8 cellular contexts compared by ENCODE assay signal in genomic region chr10:14543048-14543903, GRCh38.
DNase-seq lines count a peak whose midpoint lies in the region; ATAC-seq and TF ChIP-seq lines count a peak whose summit lies in the region.

No MANE protein-coding gene starts in this region.

- peak overlapping the region in 1 of 5 experiments; percentile 0 for H3K27ac Mint-ChIP-seq in brain

- POLR2A ChIA-PET in GM10248 (lab: Yijun Ruan, JAX): no interaction called here

- H3K27me3 Mint-ChIP-seq in brain: no peaks in the 10 kb centered on the region

- peaks cover 11% of the 10 kb centered on the region for H3K36me3 Mint-ChIP-seq in brain

- no peak for ATAC-seq in HG03196 (IDR thresholded peaks at IDR 0.05; ENCODE audit: unreplicated experiment)

- peaks cover 37% of the 10 kb centered on the region for H3K36me3 ChIP-seq in MG63

- H3K4me3 ChIP-seq in MG63: no peak overlapping the region

- H3K4me3 Mint-ChIP-seq in brain: no peak overlapping the region

- CTCF ChIA-PET in GM10248 (lab: Yijun Ruan, JAX): interaction anchor here (0.7 to 2.4 kb wide), 8 partner anchors 9 to 428 kb away, joined by 3 to 10 read pairs (median 6); no protein-coding TSS in a partner anchor

- peak; percentile 15 for TF ChIP-seq CTCF in GM10248 (IDR thresholded peaks at IDR 0.05; ENCODE audit: control extremely low read depth, extremely low read depth, low read depth, missing control alignments)
- TF ChIP-seq CTCF in brain (conservative IDR thresholded peaks at IDR 0.05): peak; percentile 41 to 44

- no peaks in the 10 kb centered on the region for H3K27me3 ChIP-seq in MG63

- H3K9me3 ChIP-seq in MG63: no peaks in the 10 kb centered on the region

- no peak for DNase-seq in GM10248 (ENCODE audit: extremely low spot score)
- DNase-seq in Kasumi-1 (lab: John Stamatoyannopoulos, UW): peak; percentile 93 to 94
- DNase-seq in midbrain (lab: John Stamatoyannopoulos, UW): peak; percentile 41
- no peak for DNase-seq in GM03348 (ENCODE audit: low spot score)
- DNase-seq in NCI-H2029 (lab: John Stamatoyannopoulos, UW): no peak
- no peak for DNase-seq in MG63

- H3K4me1 Mint-ChIP-seq in brain: peaks cover 47% of the 10 kb centered on the region

- H3K9me3 Mint-ChIP-seq in brain: peaks cover 0 to 2% (median 0%) of the 10 kb centered on the region in 5 experiments

Comparison
In these comparisons a context has a peak if more than half of its experiments do, and no peak if none do; other contexts are left out.
1. DNase-seq: peak in Kasumi-1 (2 of 2) and midbrain (single experiment); none in GM10248 (single experiment), GM03348 (single experiment), NCI-H2029 (single experiment) and MG63 (single experiment).